10 cellular contexts compared by ENCODE assay signal in the genomic region with DNA sequence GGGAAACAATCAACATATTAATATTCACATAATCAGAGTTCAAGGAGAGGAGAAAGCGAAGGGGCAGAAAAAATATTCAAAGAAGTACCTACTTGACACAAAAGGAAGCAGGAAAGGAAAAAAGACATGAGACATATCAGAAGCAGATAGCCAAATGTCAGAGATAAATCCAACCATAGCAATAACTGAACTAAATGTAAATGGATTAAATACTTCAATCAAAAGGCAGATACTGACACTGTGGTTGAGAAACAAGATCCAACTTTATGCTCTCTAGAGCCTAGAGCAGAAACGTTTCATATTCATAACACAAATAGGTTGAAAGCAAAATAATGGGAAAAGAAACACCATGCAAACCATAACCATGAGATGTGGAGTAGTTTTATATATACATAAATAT. TPM values are rescaled to one million over a fixed set of nuclear protein-coding genes. Genes with fewer than 3 reads are reported as not detected.
"Had no signal": no experiment of that assay in that cellular context is flagged by ENCODE, and none has a peak within 500 bp of the region (broad histone marks: within the 10 kb centered on the region; RNA-seq: fewer than 3 reads in every experiment).

No MANE protein-coding gene starts in this region.

- ATAC-seq: HepG2 had no signal

- H3K9ac ChIP-seq: KMS-11 had no signal

- FAIRE-seq: HepG2, HTR-8/SVneo had no signal

- H3K4me2 ChIP-seq: KMS-11 had no signal

- DNase-seq: IMR-90, KBM-7, KG1 had no signal

- H3K27ac ChIP-seq: HL-60, KMS-11 had no signal

RNA-seq across cellular contexts. Expression of gene LCN1, which starts 11.8 kb away (rescaled TPM):
- total RNA-seq: HepG2, HT-29, HT1080, IMR-90 had no signal
- polyA plus RNA-seq: HepG2, IgD-negative memory B cell, IMR-90 had no signal

RNA-seq across cellular contexts. Expression of gene OBP2A, which starts 36.5 kb away (rescaled TPM):
- total RNA-seq: HepG2, HT-29, IMR-90 had no signal
- polyA plus RNA-seq: IgD-negative memory B cell, IMR-90 had no signal

RNA-seq across cellular contexts. Expression of gene PAEP, which starts 52.1 kb away (rescaled TPM):
- total RNA-seq: HT-29, IMR-90 had no signal
- polyA plus RNA-seq: IgD-negative memory B cell, IMR-90 had no signal
